Comparison of ENCODE assay signal across 23 cellular contexts in the genomic region with DNA sequence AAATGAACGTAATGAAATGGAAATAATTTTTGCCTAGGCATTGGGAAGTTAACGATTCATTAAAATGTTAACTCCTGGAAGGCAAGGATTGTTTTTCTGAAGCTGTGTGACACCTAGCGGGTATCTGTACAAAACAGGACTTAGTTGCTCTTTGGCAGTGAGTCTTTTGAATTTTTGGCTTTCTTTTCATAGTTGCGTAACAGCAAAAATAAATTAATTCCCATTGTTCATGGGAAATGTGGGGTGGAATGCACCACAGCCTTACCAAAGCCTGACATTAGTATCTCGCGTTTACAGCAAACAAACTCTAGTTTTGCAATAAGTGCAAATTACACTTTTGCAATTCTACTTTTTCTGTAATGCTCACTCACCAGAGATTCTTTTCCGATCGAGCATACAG.
DNase-seq lines count a peak whose midpoint lies in the region; ATAC-seq, FAIRE-seq and TF ChIP-seq lines count a peak whose summit lies in the region.
"Had no signal": no experiment of that assay in that cellular context is flagged by ENCODE, and none has a peak within 500 bp of the region (broad histone marks: within the 10 kb centered on the region; RNA-seq: fewer than 3 reads in every experiment).

No MANE protein-coding gene starts in this region.

- H2AK5ac ChIP-seq in IMR-90 (ENCODE audit: low read depth, low read length) = no peak overlapping the region

- DNase-seq in AG08395 (ENCODE audit: low spot score) (peak; percentile 72), IMR-90 (peak; percentile 9), HepG2 (ENCODE audit: low spot score) (no peak), SW480 (ENCODE audit: low spot score) (no peak)
- DNase-seq: activated CD4-positive, alpha-beta T cell treated with anti-CD3 and anti-CD28 coated beads, Interleukin-2, amount 50 U/mL, for 4 hours; activated effector memory CD4-positive, alpha-beta T cell treated with anti-CD3 and anti-CD28 coated beads, Interleukin-2, amount 50 U/mL, for 16 hours; amniotic stem cell; CD8-positive, alpha-beta memory T cell; DMS79; effector memory CD4-positive, alpha-beta T cell; foreskin melanocyte; KG1; kidney glomerular epithelial cell; NCI-H2081; NCI-H510A treated with DMSO at 0.1 percent for 48 hours; psoas muscle; stimulated activated CD4-positive, alpha-beta T cell treated with anti-CD3 and anti-CD28 coated beads, Interleukin-12 subunit alpha, Interleukin-12 subunit beta, amount 100 ng/mL, for 4 hours had no signal

- TF ChIP-seq RAD21 in IMR-90 (IDR thresholded peaks at IDR 0.05; ENCODE audit: low read length) (no peak), HepG2 (CRISPR knock-in tag; IDR thresholded peaks at IDR 0.05) (no peak)

- H3K9ac ChIP-seq in IMR-90 (ENCODE audit: low read depth, low read length) (no peak overlapping the region), HepG2 (ENCODE audit: insufficient read depth, low read depth, low read length) (no peak overlapping the region)

- intact Hi-C loops in IMR-90 (cut with micrococcal nuclease) = no loop called here
- intact Hi-C loops in HepG2 (cut with micrococcal nuclease; ENCODE audit: unreplicated experiment) = no loop called here

- H3K79me2 ChIP-seq in HepG2 (ENCODE audit: insufficient read depth, low read length) = no peaks in the 10 kb centered on the region

- H3K9me3 ChIP-seq in IMR-90 (ENCODE audit: control insufficient read depth, insufficient read depth, low read length) (no peaks in the 10 kb centered on the region), HepG2 (ENCODE audit: low read length) (no peaks in the 10 kb centered on the region)
- H3K9me3 ChIP-seq: psoas muscle, vagina had no signal

- no peak overlapping the region for H3K27ac ChIP-seq in IMR-90 (ENCODE audit: insufficient read depth, low read length)
- no peak overlapping the region for H3K27ac ChIP-seq in HepG2 (ENCODE audit: extremely low read length, insufficient read depth, low read length)
- H3K27ac ChIP-seq: psoas muscle, vagina, VCaP had no signal

- TF ChIP-seq EP300 in HepG2 (IDR thresholded peaks at IDR 0.05; ENCODE audit: low read depth in 2 of 2, low read length in 2 of 2) (no peak), HepG2 (CRISPR knock-in tag; IDR thresholded peaks at IDR 0.05; ENCODE audit: borderline replicate concordance) (no peak)

- H3K4me3 ChIP-seq in IMR-90 (ENCODE audit: insufficient read depth, low read depth, low read length) (no peak overlapping the region), HepG2 (replicated peaks in 1 of 3; ENCODE audit: insufficient read depth in 1 of 3, low read depth in 2 of 3, low read length in 3 of 3) (no peak overlapping the region)
- H3K4me3 ChIP-seq: psoas muscle, vagina had no signal

- no peak overlapping the region for H3K23ac ChIP-seq in IMR-90 (ENCODE audit: low read depth, low read length)

- ATAC-seq in IMR-90 (ENCODE audit: low read depth) (no peak), esophagus mucosa (peak; percentile 63), HepG2 (no peak), GM19035 (IDR thresholded peaks at IDR 0.05; ENCODE audit: unreplicated experiment) (no peak), GM18873 (IDR thresholded peaks at IDR 0.05; ENCODE audit: low FRiP score, unreplicated experiment) (no peak), GM21390 (IDR thresholded peaks at IDR 0.05; ENCODE audit: unreplicated experiment) (no peak)

- H4K5ac ChIP-seq in IMR-90 (ENCODE audit: low read depth, low read length) = no peak overlapping the region

- no TSS peak for BruUV-seq in IMR-90 (replicated peaks; lab: Mats Ljungman, UMichigan)
- BruUV-seq in HepG2 (replicated peaks; lab: Mats Ljungman, UMichigan) = no TSS peak

- FAIRE-seq in HepG2 (lab: Jason Lieb, UNC) = no peak

- H2BK20ac ChIP-seq in IMR-90 (ENCODE audit: low read depth, low read length) = no peak overlapping the region

- no peaks in the 10 kb centered on the region for H3K79me1 ChIP-seq in IMR-90 (ENCODE audit: low read depth in 1 of 2, low read length in 2 of 2)

- H2BK15ac ChIP-seq in IMR-90 (ENCODE audit: low read depth, low read length) = no peak overlapping the region

- no peak overlapping the region for H3K56ac ChIP-seq in IMR-90 (ENCODE audit: extremely low read depth, insufficient read depth, low read length)

- no peak for TF ChIP-seq POLR2A in IMR-90 (IDR thresholded peaks at IDR 0.05; ENCODE audit: low read depth, low read length)
- no peak for TF ChIP-seq POLR2A in HepG2 (IDR thresholded peaks at IDR 0.05; ENCODE audit: insufficient read depth in 1 of 2, low read depth in 2 of 2, low read length in 2 of 2)

- H2AFZ ChIP-seq in IMR-90 (replicated peaks; ENCODE audit: low read length, poor library complexity) = no peak overlapping the region
- no peak overlapping the region for H2AFZ ChIP-seq in HepG2 (ENCODE audit: low read length)

- peaks cover 2% of the 10 kb centered on the region; the same call in 1 of the 2 replicates for H3K27me3 ChIP-seq in IMR-90 (ENCODE audit: control insufficient read depth, insufficient read depth, low read length)
- no peaks in the 10 kb centered on the region for H3K27me3 ChIP-seq in HepG2 (ENCODE audit: control insufficient read depth in 1 of 2, insufficient read depth in 2 of 2, low read length in 2 of 2)
- H3K27me3 ChIP-seq: vagina had no signal

- no CpG with 5 or more reads among the region's 8 CpGs for WGBS in IMR-90 (ENCODE audit: extremely low coverage in 2 of 2, insufficient read length in 1 of 2), 2 experiments
- 35% methylated on average over 8 of the region's 8 CpGs for WGBS in HepG2 (ENCODE audit: low lambda C conversion rate)

- no peak overlapping the region for H2BK5ac ChIP-seq in IMR-90 (ENCODE audit: low read depth, low read length, poor library complexity, severe bottlenecking)

- no peak overlapping the region for H3K4ac ChIP-seq in IMR-90 (ENCODE audit: low read depth, low read length)

- no peak overlapping the region for H3K14ac ChIP-seq in IMR-90 (replicated peaks; ENCODE audit: low read depth, low read length)

- H3K9me1 ChIP-seq in IMR-90 (ENCODE audit: insufficient read depth, low read length) = 0 out of 2 replicates have a peak, but pooled peaks cover 4% of the 10 kb centered on the region

- H3K36me3 ChIP-seq in IMR-90 (ENCODE audit: control insufficient read depth, insufficient read depth, low read length) = no peaks in the 10 kb centered on the region
- H3K36me3 ChIP-seq in HepG2 (replicated peaks in 1 of 2; ENCODE audit: control insufficient read depth in 1 of 2, insufficient read depth in 2 of 2, low read length in 2 of 2) = no peaks in the 10 kb centered on the region
- H3K36me3 ChIP-seq: vagina had no signal

- POLR2A ChIA-PET in IMR-90 (lab: Charles Lee; ENCODE audit: unreplicated experiment) = no interaction called here
- POLR2A ChIA-PET in HepG2 (lab: Yijun Ruan, JAX) = no interaction called here

- no peak overlapping the region for H2BK120ac ChIP-seq in IMR-90 (ENCODE audit: low read depth, low read length)

- H3K4me2 ChIP-seq in IMR-90 (ENCODE audit: low read depth, low read length) = no peak overlapping the region
- H3K4me2 ChIP-seq in HepG2 (ENCODE audit: low read depth, low read length) = no peak overlapping the region

- in situ Hi-C loops in IMR-90 (cut with MboI; ENCODE audit: low sequenced_read_pairs) (no loop called here), HepG2 (cut with HindIII; ENCODE audit: extremely low pct_ligation_motif_present, low pct_unique_long_range_greater_than_20kb) (no loop called here)

- TF ChIP-seq CTCF in IMR-90 (conservative IDR thresholded peaks at IDR 0.05; ENCODE audit: low read depth, low read length) (no peak), HepG2 (CRISPR knock-in tag; IDR thresholded peaks at IDR 0.05) (no peak)

- H3K4me1 ChIP-seq in IMR-90 (ENCODE audit: control insufficient read depth, insufficient read depth, low read length) = no peaks in the 10 kb centered on the region
- no peaks in the 10 kb centered on the region for H3K4me1 ChIP-seq in HepG2 (ENCODE audit: insufficient read depth, low read length)
- H3K4me1 ChIP-seq: psoas muscle had no signal

- H3K18ac ChIP-seq in IMR-90 (ENCODE audit: low read depth, low read length) = no peak overlapping the region

- H4K20me1 ChIP-seq in IMR-90 (ENCODE audit: insufficient read depth, low read length) (no peaks in the 10 kb centered on the region), HepG2 (ENCODE audit: insufficient read depth, low read length) (no peaks in the 10 kb centered on the region)

- CTCF ChIA-PET in IMR-90 (lab: Yijun Ruan, JAX) = interaction anchor here (1.1 kb wide), 1 partner anchor 12 kb away, joined by 3 read pairs; no protein-coding TSS in a partner anchor
- CTCF ChIA-PET in HepG2 (lab: Yijun Ruan, JAX; ENCODE audit: low intra/inter-chr PET ratio, low total read pairs) = no interaction called here

- H4K91ac ChIP-seq in IMR-90 (ENCODE audit: insufficient read depth, low read depth, low read length) = no peak overlapping the region

- dilution Hi-C loops in IMR-90 (cut with HindIII; ENCODE audit: low sequenced_read_pairs, unreplicated experiment) = no loop called here

- no peak overlapping the region for H2AK9ac ChIP-seq in IMR-90 (replicated peaks; ENCODE audit: low read depth, low read length, poor library complexity)

- H4K8ac ChIP-seq in IMR-90 (ENCODE audit: low read depth in 2 of 2, low read length in 2 of 2) = no peak overlapping the region

TF ChIP-seq in IMR-90, 13 proteins besides CTCF, POLR2A, EP300 and RAD21:
- TF ChIP-seq FOS (IDR thresholded peaks at IDR 0.05; ENCODE audit: low read depth, low read length) (no peak), CEBPB (IDR thresholded peaks at IDR 0.05; ENCODE audit: low read depth, low read length) (peak; percentile 73), MAZ (IDR thresholded peaks at IDR 0.05; ENCODE audit: borderline replicate concordance, low read depth, low read length) (no peak), SMC3 (IDR thresholded peaks at IDR 0.05; ENCODE audit: low read depth, low read length) (no peak)

TF ChIP-seq in HepG2, 621 proteins besides CTCF, POLR2A, EP300 and RAD21:
- TF ChIP-seq ZNF530 (CRISPR knock-in tag; IDR thresholded peaks at IDR 0.05; ENCODE audit: low read depth) (no peak), CEBPB (IDR thresholded peaks at IDR 0.05; ENCODE audit: borderline replicate concordance, low read depth, low read length) (peak; percentile 67)

Comparison
In these comparisons a context has a peak if more than half of its experiments do, and no peak if none do; other contexts are left out.
1. DNase-seq: peak in AG08395 (single experiment) and IMR-90 (single experiment); none in HepG2 (single experiment) and SW480 (single experiment).